In the genomic region with DNA sequence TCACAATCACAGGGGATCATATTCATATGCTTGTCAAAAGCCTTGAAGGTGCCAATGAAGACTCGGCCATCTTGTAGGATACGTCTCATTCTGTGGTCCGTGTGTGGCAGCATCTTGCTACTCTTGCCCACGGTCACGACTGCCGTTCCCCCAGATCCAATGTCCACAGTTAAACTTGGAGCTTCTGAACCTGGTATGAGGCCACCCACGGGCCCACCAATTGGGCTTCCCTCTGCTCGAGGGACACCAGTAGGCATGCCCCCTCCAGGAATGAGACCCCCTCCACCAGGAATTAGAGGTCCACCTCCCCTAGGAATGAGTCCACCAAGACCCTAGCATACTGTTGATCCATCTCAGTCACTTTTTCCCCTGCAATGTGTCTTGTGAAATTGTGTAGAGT, we compare ENCODE assay signal across 24 cellular contexts.
"Had no signal": no experiment of that assay in that cellular context is flagged by ENCODE, and none has a peak within 500 bp of the region (broad histone marks: within the 10 kb centered on the region; RNA-seq: fewer than 3 reads in every experiment).

No MANE protein-coding gene starts in this region.

- H3K4me3 Mint-ChIP-seq: activated CD8-positive, alpha-beta T cell treated with anti-CD3 and anti-CD28 coated beads for 36 hours; activated T-cell treated with anti-CD3 and anti-CD28 coated beads, Interleukin-2, amount 50 U/mL, for 4 hours; mesothelial cell of epicardium; naive B cell; neural crest cell; T-helper 17 cell had no signal

- H2AFZ ChIP-seq: parathyroid adenoma had no signal

- H3K27me3 Mint-ChIP-seq: activated CD8-positive, alpha-beta T cell treated with anti-CD3 and anti-CD28 coated beads for 36 hours; naive B cell; T-helper 17 cell had no signal

- H3K36me3 ChIP-seq: colonic mucosa, sigmoid colon, suprapubic skin, WERI-Rb-1 had no signal

- H3K9me3 Mint-ChIP-seq: activated CD8-positive, alpha-beta T cell treated with anti-CD3 and anti-CD28 coated beads for 36 hours; activated naive CD4-positive, alpha-beta T cell treated with anti-CD3 and anti-CD28 coated beads, Interleukin-2, amount 50 U/mL, for 72 hours; activated T-cell treated with anti-CD3 and anti-CD28 coated beads, Interleukin-2, amount 50 U/mL, for 4 hours; activated T-helper 2 cell treated with anti-CD3 and anti-CD28 coated beads, Interferon-gamma antibody, Interleukin-2, Interleukin-4, amounts not matched to agents 10 μg/mL and 5 μg/mL and 100 μg/mL, durations not matched to agents 14 hours and 24 hours and 36 hours; mesothelial cell of epicardium; naive B cell; neural crest cell had no signal

- ATAC-seq: activated CD8-positive, alpha-beta T cell treated with anti-CD3 and anti-CD28 coated beads for 36 hours; activated naive CD4-positive, alpha-beta T cell treated with anti-CD3 and anti-CD28 coated beads, Interleukin-2, amount 50 U/mL, for 72 hours; activated T-cell treated with anti-CD3 and anti-CD28 coated beads, Interleukin-2, amount 50 U/mL, for 4 hours; T-helper 17 cell had no signal

- DNase-seq: activated CD4-positive, alpha-beta T cell treated with anti-CD3 and anti-CD28 coated beads, Interleukin-2, amount 50 U/mL, for 1 hour; activated CD8-positive, alpha-beta T cell treated with anti-CD3 and anti-CD28 coated beads for 36 hours; activated naive CD4-positive, alpha-beta T cell; activated T-cell treated with anti-CD3 and anti-CD28 coated beads, Interleukin-2, amount 50 U/mL, for 4 hours; anterior cingulate cortex; cerebellar nuclear complex; colonic mucosa; effector memory CD4-positive, alpha-beta T cell; naive B cell; nucleus accumbens; small intestine; stimulated activated CD4-positive, alpha-beta T cell treated with anti-CD3 and anti-CD28 coated beads, Interleukin-2, amount 100 ng/mL, for 24 hours; stimulated activated naive CD4-positive, alpha-beta T cell; T1000; WERI-Rb-1 had no signal

- H3K4me3 ChIP-seq: colonic mucosa, sigmoid colon, suprapubic skin, tibial nerve had no signal

- H3K4me1 ChIP-seq: colonic mucosa, parathyroid adenoma, tibial nerve had no signal

- H3K36me3 Mint-ChIP-seq: activated naive CD4-positive, alpha-beta T cell treated with anti-CD3 and anti-CD28 coated beads, Interleukin-2, amount 50 U/mL, for 72 hours; mesothelial cell of epicardium; naive B cell had no signal

- H3K9me3 ChIP-seq: colonic mucosa, sigmoid colon, suprapubic skin, tibial nerve had no signal

- H3K27me3 ChIP-seq: colonic mucosa, sigmoid colon, suprapubic skin, tibial nerve had no signal

- H3K27ac ChIP-seq: colonic mucosa, parathyroid adenoma, sigmoid colon, suprapubic skin, tibial nerve, WERI-Rb-1 had no signal

- H3K27ac Mint-ChIP-seq: activated CD8-positive, alpha-beta T cell treated with anti-CD3 and anti-CD28 coated beads for 36 hours; activated T-helper 2 cell treated with anti-CD3 and anti-CD28 coated beads, Interferon-gamma antibody, Interleukin-2, Interleukin-4, amounts not matched to agents 10 μg/mL and 5 μg/mL and 100 μg/mL, durations not matched to agents 14 hours and 24 hours and 36 hours; naive B cell; T-helper 17 cell had no signal

- H3K79me2 ChIP-seq: parathyroid adenoma had no signal
